In genomic region chr10:68900427-68901105, GRCh38 we compare ENCODE assay signal across 1 cellular context.
A peak's percentile ranks its signal among the peaks of the same experiment; 100 is the strongest.
TF ChIP-seq lines count a peak whose summit lies in the region.

No MANE protein-coding gene starts in this region.

TF ChIP-seq in GM12878, 131 proteins besides CTCF, POLR2A, EP300 and RAD21 (continued from another document and continues in another):
- TF ChIP-seq ZNF592 (IDR thresholded peaks at IDR 0.05) (no peak; the same call in 1 of the 2 replicates), ZNF217 (IDR thresholded peaks at IDR 0.05) (no peak), SMC3 (IDR thresholded peaks at IDR 0.05; ENCODE audit: borderline replicate concordance, low read length) (no peak), CHD4 (IDR thresholded peaks at IDR 0.05) (no peak), BCLAF1 (IDR thresholded peaks at IDR 0.05) (no peak), ZBTB40 (IDR thresholded peaks at IDR 0.05; ENCODE audit: borderline replicate concordance) (no peak; the same call in 1 of the 2 replicates), SIX5 (IDR thresholded peaks at IDR 0.05; ENCODE audit: low read depth, low read length, severe bottlenecking) (no peak), SRF (IDR thresholded peaks at IDR 0.05; ENCODE audit: low read depth in 2 of 2, low read length in 2 of 2) (no peak), ZBTB11 (CRISPR knock-in tag; IDR thresholded peaks at IDR 0.05) (no peak; the same call in 1 of the 2 replicates), ZBTB33 (IDR thresholded peaks at IDR 0.05) (no peak), SIN3A (IDR thresholded peaks at IDR 0.05; ENCODE audit: low read depth, low read length) (no peak), BRCA1 (IDR thresholded peaks at IDR 0.05; ENCODE audit: low read depth, low read length) (no peak), MTA2 (IDR thresholded peaks at IDR 0.05; ENCODE audit: low read depth) (no peak), FOXM1 (IDR thresholded peaks at IDR 0.05; ENCODE audit: low read depth, low read length) (peak; percentile 62; the same call in 1 of the 2 replicates), GABPA (IDR thresholded peaks at IDR 0.05; ENCODE audit: low read depth) (no peak), POU2F2 (IDR thresholded peaks at IDR 0.05; ENCODE audit: borderline replicate concordance, low read depth, low read length) (peak; percentile 84), NFXL1 (IDR thresholded peaks at IDR 0.05; ENCODE audit: borderline replicate concordance) (no peak), ZNF24 (IDR thresholded peaks at IDR 0.05) (no peak), ATF3 (IDR thresholded peaks at IDR 0.05; ENCODE audit: borderline replicate concordance, extremely low read depth, low read depth, low read length) (no peak), IRF5 (IDR thresholded peaks at IDR 0.05; ENCODE audit: borderline replicate concordance) (no peak), PKNOX1 (IDR thresholded peaks at IDR 0.05) (no peak), MYC (IDR thresholded peaks at IDR 0.05; ENCODE audit: insufficient read depth, insufficient read length, insufficient replicate concordance, low read length, severe bottlenecking) (no peak), HDGF (IDR thresholded peaks at IDR 0.05) (no peak), MYB (IDR thresholded peaks at IDR 0.05; ENCODE audit: borderline replicate concordance, low read depth, low read length) (no peak), TAF1 (IDR thresholded peaks at IDR 0.05; ENCODE audit: borderline replicate concordance, low read depth, low read length) (peak; percentile 100), POLR2AphosphoS5 (IDR thresholded peaks at IDR 0.05; ENCODE audit: low read length) (peak; percentile 93), BACH1 (IDR thresholded peaks at IDR 0.05; ENCODE audit: borderline replicate concordance) (peak; percentile 32), CEBPZ (IDR thresholded peaks at IDR 0.05; ENCODE audit: low read depth, low read length) (no peak), SUPT20H (IDR thresholded peaks at IDR 0.05; ENCODE audit: borderline replicate concordance, control insufficient read depth, low read depth, low read length) (no peak), CHD1 (IDR thresholded peaks at IDR 0.05; ENCODE audit: low read depth, low read length) (no peak), TARDBP (IDR thresholded peaks at IDR 0.05; ENCODE audit: borderline replicate concordance) (no peak), PAX8 (IDR thresholded peaks at IDR 0.05) (no peak), KLF5 (IDR thresholded peaks at IDR 0.05; ENCODE audit: partially characterized antibody) (peak; percentile 83), HCFC1 (IDR thresholded peaks at IDR 0.05; ENCODE audit: low read length) (no peak; the same call in 1 of the 2 replicates), TBL1XR1 (IDR thresholded peaks at IDR 0.05; ENCODE audit: low read depth, low read length) (no peak)
